ENCODE assay signal across 17 cellular contexts in genomic region chr4:150119492-150119891, GRCh38. TPM values are rescaled to one million over a fixed set of nuclear protein-coding genes. Genes with fewer than 3 reads are reported as not detected.
DNase-seq lines count a peak whose midpoint lies in the region; ATAC-seq, FAIRE-seq and TF ChIP-seq lines count a peak whose summit lies in the region.
"Had no signal": no experiment of that assay in that cellular context is flagged by ENCODE, and none has a peak within 500 bp of the region (broad histone marks: within the 10 kb centered on the region; RNA-seq: fewer than 3 reads in every experiment).

No MANE protein-coding gene starts in this region.

- no peak overlapping the region for H3K14ac ChIP-seq in neuronal stem cell (ENCODE audit: low read length)

- no peaks in the 10 kb centered on the region for H3K9me2 ChIP-seq in HCT116 (ENCODE audit: insufficient read depth)

- H3K9me3 ChIP-seq in HCT116 (ENCODE audit: control insufficient read depth in 1 of 2, insufficient read depth in 1 of 2, low read depth in 1 of 2, low read length in 2 of 2) (no peaks in the 10 kb centered on the region), SJSA1 (replicated peaks) (0 out of 2 replicates have a peak, but pooled peaks cover 8% of the 10 kb centered on the region), pancreas (no peaks in the 10 kb centered on the region), neuronal stem cell (replicated peaks in 1 of 2; ENCODE audit: control insufficient read depth in 2 of 2, insufficient read depth in 1 of 2, low read depth in 1 of 2, low read length in 2 of 2) (peaks cover 0 to 16% of the 10 kb centered on the region in 2 donors)
- no peaks in the 10 kb centered on the region for H3K9me3 ChIP-seq in naive thymus-derived CD4-positive, alpha-beta T cell (ENCODE audit: control insufficient read depth in 2 of 3, low read length in 3 of 3)
- H3K9me3 ChIP-seq: Peyer's patch had no signal

- no peak overlapping the region for H4K8ac ChIP-seq in neuronal stem cell (ENCODE audit: low read depth, low read length)

- WGBS in pancreas, 2 donors, result 52 to 58% methylated on average over 1 of the region's 1 CpG
- WGBS in neuronal stem cell (ENCODE audit: extremely low coverage in 2 of 2, insufficient read length in 2 of 2, insufficient replicate concordance in 1 of 2), 2 donors, result no CpG with 5 or more reads among the region's 1 CpG

- no peak for TF ChIP-seq CTCF in HCT116 (IDR thresholded peaks at IDR 0.05 in 2 of 3, conservative IDR thresholded peaks at IDR 0.05 in 1 of 3; ENCODE audit: borderline replicate concordance in 1 of 3, insufficient read depth in 1 of 3, low read depth in 2 of 3, low read length in 2 of 3)
- TF ChIP-seq CTCF in fibroblast of mammary gland (conservative IDR thresholded peaks at IDR 0.05; ENCODE audit: control insufficient read depth, insufficient read depth, low read depth, low read length), result no peak
- TF ChIP-seq CTCF in pancreas (IDR thresholded peaks at IDR 0.05), result no peak

- no peak overlapping the region for H3K4me3 ChIP-seq in HCT116 (replicated peaks in 1 of 2; ENCODE audit: low read depth in 1 of 2, low read length in 2 of 2)
- H3K4me3 ChIP-seq in SJSA1, result no peak overlapping the region
- H3K4me3 ChIP-seq in fibroblast of mammary gland (ENCODE audit: control insufficient read depth, low read depth, low read length), result no peak overlapping the region
- H3K4me3 ChIP-seq in pancreas, result no peak overlapping the region
- H3K4me3 ChIP-seq in naive thymus-derived CD4-positive, alpha-beta T cell (ENCODE audit: low read length), result no peak overlapping the region
- no peak overlapping the region for H3K4me3 ChIP-seq in neuronal stem cell (ENCODE audit: low read length in 2 of 2)
- H3K4me3 ChIP-seq: esophagus muscularis mucosa, Peyer's patch, skin epidermis had no signal

- DNase-seq in HCT116 (ENCODE audit: low read depth, low spot score) (no peak), SJSA1 (ENCODE audit: low read depth in 1 of 2, low spot score in 2 of 2) (peak in 1 of 2 experiments; percentile 70), fibroblast of mammary gland (ENCODE audit: low read depth) (peak; percentile 45), pancreas (no peak), neuronal stem cell (ENCODE audit: low spot score) (no peak)
- DNase-seq in naive thymus-derived CD4-positive, alpha-beta T cell, result no peak
- DNase-seq: activated CD4-positive, alpha-beta T cell treated with anti-CD3 and anti-CD28 coated beads, Interleukin-2, amount 50 U/mL, for 4 hours; central memory CD4-positive, alpha-beta T cell; MM.1S; natural killer cell; NCI-H226; Peyer's patch had no signal

- CTCF ChIA-PET in HCT116 (lab: Charles Lee), result interaction anchor here (0.8 kb wide), 1 partner anchor 89 kb away, joined by 3 read pairs; no protein-coding TSS in a partner anchor
- CTCF ChIA-PET in naive thymus-derived CD4-positive, alpha-beta T cell (lab: Charles Lee), result no interaction called here

- H3K27ac Mint-ChIP-seq in naive thymus-derived CD4-positive, alpha-beta T cell, result no peak overlapping the region
- H3K27ac Mint-ChIP-seq: natural killer cell had no signal

- no peaks in the 10 kb centered on the region for H4K20me1 ChIP-seq in HCT116 (ENCODE audit: insufficient read depth)

- H3K27me3 ChIP-seq in HCT116 (ENCODE audit: insufficient read depth, low read length) (no peaks in the 10 kb centered on the region), SJSA1 (replicated peaks) (no peaks in the 10 kb centered on the region), pancreas (no peaks in the 10 kb centered on the region), neuronal stem cell (ENCODE audit: control insufficient read depth in 3 of 3, insufficient read depth in 3 of 3, low read depth in 1 of 3, low read length in 3 of 3) (no peaks in the 10 kb centered on the region)
- H3K27me3 ChIP-seq in naive thymus-derived CD4-positive, alpha-beta T cell (ENCODE audit: control insufficient read depth in 2 of 2, insufficient read depth in 2 of 2, low read length in 2 of 2), result no peaks in the 10 kb centered on the region
- H3K27me3 ChIP-seq: esophagus muscularis mucosa, Peyer's patch had no signal

- H3K4me3 Mint-ChIP-seq in naive thymus-derived CD4-positive, alpha-beta T cell, result no peak overlapping the region
- H3K4me3 Mint-ChIP-seq: natural killer cell had no signal

- H2BK12ac ChIP-seq in neuronal stem cell (ENCODE audit: low read length), result no peak overlapping the region

- no TSS peak for BruUV-seq in HCT116 (replicated peaks; lab: Mats Ljungman, UMichigan)

- POLR2A ChIA-PET in HCT116 (lab: Charles Lee), result no interaction called here
- POLR2A ChIA-PET in naive thymus-derived CD4-positive, alpha-beta T cell (lab: Charles Lee), result no interaction called here

- H2BK120ac ChIP-seq in neuronal stem cell (ENCODE audit: low read depth, low read length), result no peak overlapping the region

- no peaks in the 10 kb centered on the region for H3K4me1 Mint-ChIP-seq in naive thymus-derived CD4-positive, alpha-beta T cell
- H3K4me1 Mint-ChIP-seq: natural killer cell had no signal

- no peak overlapping the region for H3K23ac ChIP-seq in neuronal stem cell (ENCODE audit: low read depth, low read length, poor library complexity)

- no peaks in the 10 kb centered on the region for H3K79me2 ChIP-seq in HCT116 (ENCODE audit: insufficient read depth, low read length)

- H3K36me3 ChIP-seq in HCT116 (ENCODE audit: control insufficient read depth in 1 of 2, insufficient read depth in 2 of 2, low read length in 2 of 2) (no peaks in the 10 kb centered on the region), SJSA1 (no peaks in the 10 kb centered on the region), pancreas (no peaks in the 10 kb centered on the region), neuronal stem cell (replicated peaks in 1 of 2; ENCODE audit: control insufficient read depth in 2 of 2, insufficient read depth in 2 of 2, low read length in 2 of 2) (peaks cover 0 to 12% of the 10 kb centered on the region in 2 donors)
- no peaks in the 10 kb centered on the region for H3K36me3 ChIP-seq in naive thymus-derived CD4-positive, alpha-beta T cell (ENCODE audit: control insufficient read depth in 2 of 3, insufficient read depth in 3 of 3, low read length in 3 of 3)
- H3K36me3 ChIP-seq: Peyer's patch had no signal

- H3K36me3 Mint-ChIP-seq in naive thymus-derived CD4-positive, alpha-beta T cell, result peaks cover 0 to 7% (median 0%) of the 10 kb centered on the region in 5 donors
- H3K36me3 Mint-ChIP-seq: natural killer cell had no signal

- H3K9me3 Mint-ChIP-seq in naive thymus-derived CD4-positive, alpha-beta T cell, result peaks cover 2 to 17% (median 8%) of the 10 kb centered on the region in 11 donors

- RAD21 ChIA-PET in HCT116 (lab: Charles Lee; ENCODE audit: low non-redundant PET in 1 of 2, low total read pairs in 2 of 2, uncharacterized antibody in 2 of 2, unreplicated experiment in 2 of 2), result no interaction called here

- TF ChIP-seq RAD21 in HCT116 (IDR thresholded peaks at IDR 0.05; ENCODE audit: low read depth), result no peak

- H2BK15ac ChIP-seq in neuronal stem cell (ENCODE audit: low read length), result no peak overlapping the region

- ATAC-seq in HCT116 (no peak), pancreas (peak; percentile 58 to 89 (median 70)), HG03378 (IDR thresholded peaks at IDR 0.05; ENCODE audit: unreplicated experiment) (no peak), HG03159 (IDR thresholded peaks at IDR 0.05; ENCODE audit: unreplicated experiment) (no peak)
- no peak for ATAC-seq in naive thymus-derived CD4-positive, alpha-beta T cell
- ATAC-seq: natural killer cell had no signal

- H3K9ac ChIP-seq in HCT116 (ENCODE audit: low read length), result no peak overlapping the region
- no peak overlapping the region for H3K9ac ChIP-seq in neuronal stem cell (ENCODE audit: low read depth, low read length, poor library complexity)

- no peak overlapping the region for H3K27ac ChIP-seq in HCT116 (ENCODE audit: low read depth, low read length)
- peak overlapping the region; percentile 15 for H3K27ac ChIP-seq in SJSA1
- H3K27ac ChIP-seq in pancreas, result peak overlapping the region in 2 of 4 donors; percentile 3 to 34
- H3K27ac ChIP-seq in naive thymus-derived CD4-positive, alpha-beta T cell (ENCODE audit: low read depth, low read length), result no peak overlapping the region
- no peak overlapping the region for H3K27ac ChIP-seq in neuronal stem cell (replicated peaks; ENCODE audit: low read length)
- H3K27ac ChIP-seq: esophagus muscularis mucosa, Peyer's patch, skin epidermis had no signal

- H3K27me3 Mint-ChIP-seq in naive thymus-derived CD4-positive, alpha-beta T cell, result peaks cover 0 to 28% (median 21%) of the 10 kb centered on the region in 5 donors

- TF ChIP-seq POLR2A in HCT116 (IDR thresholded peaks at IDR 0.05; ENCODE audit: borderline replicate concordance, extremely low read depth, insufficient read depth, insufficient read length), result no peak

- H2AK5ac ChIP-seq in neuronal stem cell (ENCODE audit: low read depth, low read length), result no peak overlapping the region

- H3K4me2 ChIP-seq in HCT116 (ENCODE audit: low read length) (peak overlapping the region; percentile 30), neuronal stem cell (ENCODE audit: insufficient read depth, low read length, poor library complexity, severe bottlenecking) (no peak overlapping the region)

- H3K4ac ChIP-seq in neuronal stem cell (ENCODE audit: low read length), result no peak overlapping the region

- H3K79me1 ChIP-seq in neuronal stem cell (ENCODE audit: low read depth, low read length), result peaks cover 3% of the 10 kb centered on the region

- H3K18ac ChIP-seq in neuronal stem cell (ENCODE audit: low read length), result no peak overlapping the region

- H3K4me1 ChIP-seq in HCT116 (ENCODE audit: control insufficient read depth in 1 of 2, insufficient read depth in 2 of 2, low read length in 2 of 2) (peaks cover 5 to 8% of the 10 kb centered on the region in 2 experiments; a peak in 3 of 4 replicates), SJSA1 (replicated peaks) (peaks cover 31% of the 10 kb centered on the region), pancreas (peaks cover 0 to 11% (median 5%) of the 10 kb centered on the region in 3 donors), neuronal stem cell (ENCODE audit: control insufficient read depth in 2 of 2, insufficient read depth in 1 of 2, low read depth in 1 of 2, low read length in 2 of 2) (no peaks in the 10 kb centered on the region)
- no peaks in the 10 kb centered on the region for H3K4me1 ChIP-seq in naive thymus-derived CD4-positive, alpha-beta T cell (ENCODE audit: control insufficient read depth in 2 of 2, insufficient read depth in 2 of 2, low read length in 2 of 2)
- H3K4me1 ChIP-seq: Peyer's patch had no signal

- no peak overlapping the region for H2AFZ ChIP-seq in HCT116 (ENCODE audit: low read depth, low read length, poor library complexity, severe bottlenecking)
- no peak overlapping the region for H2AFZ ChIP-seq in neuronal stem cell (ENCODE audit: low read length)

- H2BK5ac ChIP-seq in neuronal stem cell (ENCODE audit: low read length), result no peak overlapping the region

- no peak for FAIRE-seq in pancreas (lab: Jason Lieb, UNC)
- FAIRE-seq: keratinocyte had no signal

- H4K91ac ChIP-seq in neuronal stem cell (ENCODE audit: low read depth, low read length, poor library complexity), result no peak overlapping the region

- intact Hi-C loops in HCT116 (cut with micrococcal nuclease), result no loop called here
- intact Hi-C loops in pancreas (cut with DNase I), result no loop called here
- intact Hi-C loops in naive thymus-derived CD4-positive, alpha-beta T cell (cut with micrococcal nuclease), result no loop called here

RNA-seq across cellular contexts. Expression of gene DCLK2, which starts 41.2 kb away (rescaled TPM):
- total RNA-seq in HCT116 (2021; ENCODE audit: unreplicated experiment), result 2.7 TPM
- 0.71 and 1.1 TPM in 2 replicates for polyA plus RNA-seq in HCT116 (2012)
- 5.2 and 5.7 TPM in 2 replicates for total RNA-seq in SJSA1 (2014; rRNA removed; shearing (Covaris generic))
- 1 to 10 TPM; 1.2 to 3.7 (median 1.5) TPM for total RNA-seq in pancreas
- 1 to 10 TPM; 2.3 to 3.4 TPM for polyA plus RNA-seq in pancreas
- total RNA-seq in naive thymus-derived CD4-positive, alpha-beta T cell, result under 1 TPM in 2 of 5 experiments, not detected in 3; 0.11 to 0.56 TPM
- polyA plus RNA-seq in naive thymus-derived CD4-positive, alpha-beta T cell, result under 1 TPM in 1 of 2 donors, not detected in 1; 0.06 TPM
- polyA plus RNA-seq in neuronal stem cell (2013, experiment 1 of 2), result 13.6 TPM
- 13.3 TPM for polyA plus RNA-seq in neuronal stem cell (2013, experiment 2 of 2)

Comparison
In these comparisons a context has a peak if more than half of its experiments do, and no peak if none do; other contexts are left out.
1. ATAC-seq: peak in pancreas (4 of 4); none in HCT116 (single experiment), naive thymus-derived CD4-positive, alpha-beta T cell (single experiment), HG03378 (single experiment) and HG03159 (single experiment).